In the genomic region with DNA sequence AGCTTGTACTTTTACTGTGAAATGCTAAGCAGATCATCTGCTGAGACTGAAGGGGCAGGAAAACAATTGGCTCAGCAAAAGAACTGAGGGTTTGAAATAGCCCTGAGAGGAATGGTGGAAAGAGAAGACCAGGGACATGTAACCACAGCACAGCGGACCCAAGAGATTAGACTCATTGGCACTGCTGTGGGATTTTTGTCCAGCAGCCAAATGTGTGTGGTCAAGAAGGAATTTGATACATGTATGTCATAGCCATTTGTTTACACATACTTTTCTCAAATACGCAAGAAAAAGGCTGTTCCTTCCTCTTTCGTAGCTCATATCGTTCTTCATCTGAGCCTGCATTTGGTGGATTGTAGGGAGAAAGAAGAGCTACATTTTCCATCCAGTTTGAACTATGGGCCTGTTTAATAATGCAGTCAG, we compare ENCODE assay signal across 11 cellular contexts.
DNase-seq lines count a peak whose midpoint lies in the region; ATAC-seq, FAIRE-seq and TF ChIP-seq lines count a peak whose summit lies in the region.
"Had no signal": no experiment of that assay in that cellular context is flagged by ENCODE, and none has a peak within 500 bp of the region (broad histone marks: within the 10 kb centered on the region; RNA-seq: fewer than 3 reads in every experiment).

No MANE protein-coding gene starts in this region.

- 0 out of 2 replicates have a peak, but pooled peaks cover 4% of the 10 kb centered on the region for H3K9me3 ChIP-seq in SJCRH30 (replicated peaks)
- no peaks in the 10 kb centered on the region for H3K9me3 ChIP-seq in ascending aorta
- H3K9me3 ChIP-seq: tibial nerve had no signal

- no peak for TF ChIP-seq CTCF in ascending aorta (IDR thresholded peaks at IDR 0.05)

- peak; percentile 35 for DNase-seq in H54 (ENCODE audit: insufficient read length, low spot score)
- DNase-seq in SJCRH30 = peak; percentile 87 to 88
- peak; percentile 99 for DNase-seq in fibroblast of gingiva (ENCODE audit: low read depth)
- peak; percentile 63 for DNase-seq in smooth muscle cell of the brain vasculature (ENCODE audit: low read depth, low spot score)
- DNase-seq in NCI-H1436 treated with DMSO at 0.1 percent for 48 hours (lab: John Stamatoyannopoulos, UW) = no peak
- DNase-seq in ascending aorta (ENCODE audit: low spot score in 2 of 2) = no peak
- DNase-seq: activated naive CD8-positive, alpha-beta T cell treated with anti-CD3 and anti-CD28 coated beads, Interleukin-2, amount 10 ng/mL, durations not matched to agents 7 days and 5 days; NCI-H187 had no signal

- no peak for ATAC-seq in HG03469 (IDR thresholded peaks at IDR 0.05; ENCODE audit: unreplicated experiment)
- ATAC-seq in HG02970 (IDR thresholded peaks at IDR 0.05; ENCODE audit: low FRiP score, unreplicated experiment) = no peak

- H3K27ac ChIP-seq in SJCRH30 = no peak overlapping the region; the same call in 1 of the 2 replicates
- H3K27ac ChIP-seq in ascending aorta = no peak overlapping the region

- H3K4me3 ChIP-seq in SJCRH30 (no peak overlapping the region), ascending aorta (no peak overlapping the region)
- H3K4me3 ChIP-seq: tibial nerve had no signal

- intact Hi-C loops in ascending aorta (cut with DNase I) = no loop called here

- H3K36me3 ChIP-seq in SJCRH30 (no peaks in the 10 kb centered on the region), ascending aorta (no peaks in the 10 kb centered on the region)
- H3K36me3 ChIP-seq: tibial nerve had no signal

- H3K4me1 ChIP-seq in SJCRH30 = peaks cover 25% of the 10 kb centered on the region
- H3K4me1 ChIP-seq in ascending aorta = peaks cover 0 to 6% of the 10 kb centered on the region in 2 donors

- no peak for TF ChIP-seq POLR2A in H54 (IDR thresholded peaks at IDR 0.05; ENCODE audit: low read depth, low read length)

- FAIRE-seq in H54 (lab: Jason Lieb, UNC) = peak; percentile 97

- H3K27me3 ChIP-seq in SJCRH30 (no peaks in the 10 kb centered on the region), ascending aorta (no peaks in the 10 kb centered on the region)
- H3K27me3 ChIP-seq: tibial nerve had no signal

Comparison
In these comparisons a context has a peak if more than half of its experiments do, and no peak if none do; other contexts are left out.
1. DNase-seq: peak in H54 (single experiment), SJCRH30 (2 of 2), fibroblast of gingiva (single experiment) and smooth muscle cell of the brain vasculature (single experiment); none in NCI-H1436 treated with DMSO at 0.1 percent for 48 hours (single experiment) and ascending aorta (0 of 2).